1 cellular context compared by ENCODE assay signal in genomic region chr16:70818088-70818487, GRCh38. TPM values are rescaled to one million over a fixed set of nuclear protein-coding genes. Genes with fewer than 3 reads are reported as not detected.
DNase-seq lines count a peak whose midpoint lies in the region.
"Not testable (repeated sequence)": the region's sequence is repeated elsewhere in the genome, so short reads cannot be mapped to it uniquely, and the experiment has no call there.

No MANE protein-coding gene starts in this region.

- not testable (repeated sequence) for H3K27me3 Mint-ChIP-seq in activated CD4-positive, alpha-beta T cell treated with anti-CD3 and anti-CD28 coated beads, Interleukin-2, amount 10 ng/mL, durations not matched to agents 24 days and 14 days

- not testable (repeated sequence) for H3K4me1 Mint-ChIP-seq in activated CD4-positive, alpha-beta T cell treated with anti-CD3 and anti-CD28 coated beads, Interleukin-2, amount 10 ng/mL, durations not matched to agents 24 days and 14 days

- intact Hi-C loops in activated CD4-positive, alpha-beta T cell treated with anti-CD3 and anti-CD28 coated beads, Interleukin-2, amount 10 ng/mL, durations not matched to agents 24 days and 14 days (cut with micrococcal nuclease): not testable (repeated sequence)

- not testable (repeated sequence) for H3K36me3 Mint-ChIP-seq in activated CD4-positive, alpha-beta T cell treated with anti-CD3 and anti-CD28 coated beads, Interleukin-2, amount 10 ng/mL, durations not matched to agents 24 days and 14 days (ENCODE audit: low read depth)

- H3K4me3 Mint-ChIP-seq in activated CD4-positive, alpha-beta T cell treated with anti-CD3 and anti-CD28 coated beads, Interleukin-2, amount 10 ng/mL, durations not matched to agents 24 days and 14 days: not testable (repeated sequence)

- not testable (repeated sequence) for H3K9me3 Mint-ChIP-seq in activated CD4-positive, alpha-beta T cell treated with anti-CD3 and anti-CD28 coated beads, Interleukin-2, amount 10 ng/mL, durations not matched to agents 24 days and 14 days

- H3K27ac Mint-ChIP-seq in activated CD4-positive, alpha-beta T cell treated with anti-CD3 and anti-CD28 coated beads, Interleukin-2, amount 10 ng/mL, durations not matched to agents 24 days and 14 days: not testable (repeated sequence)

- DNase-seq in activated CD4-positive, alpha-beta T cell treated with anti-CD3 and anti-CD28 coated beads, Interleukin-2, amount 10 ng/mL, durations not matched to agents 24 days and 14 days: peak; percentile 32

RNA-seq across cellular contexts. Expression of gene VAC14, which starts 17.1 kb away (rescaled TPM):
- 36.3 and 38.6 TPM in 2 replicates for total RNA-seq in activated CD4-positive, alpha-beta T cell treated with anti-CD3 and anti-CD28 coated beads, Interleukin-2, amount 10 ng/mL, durations not matched to agents 24 days and 14 days
